ENCODE assay signal across 13 cellular contexts in the genomic region with DNA sequence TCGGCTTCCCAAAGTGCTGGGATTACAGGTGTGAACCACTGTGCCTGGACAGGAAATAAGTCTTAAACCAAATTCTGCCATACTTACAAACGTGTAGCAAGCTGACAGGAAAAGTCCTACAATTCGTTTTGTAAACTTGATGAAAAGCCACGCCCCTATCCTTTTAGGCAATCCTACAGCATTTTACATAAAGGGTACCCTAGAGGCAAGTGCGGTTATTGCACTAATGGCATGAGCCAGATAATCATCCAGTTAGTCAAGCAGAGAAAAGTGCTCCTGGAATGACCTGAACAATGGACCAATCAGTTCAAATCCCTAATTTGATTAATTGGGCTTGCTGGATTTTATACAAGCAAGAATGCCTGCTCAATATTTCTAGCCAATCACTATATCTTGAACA.
DNase-seq lines count a peak whose midpoint lies in the region; ATAC-seq and TF ChIP-seq lines count a peak whose summit lies in the region.
"Had no signal": no experiment of that assay in that cellular context is flagged by ENCODE, and none has a peak within 500 bp of the region (broad histone marks: within the 10 kb centered on the region; RNA-seq: fewer than 3 reads in every experiment).

No MANE protein-coding gene starts in this region.

- ATAC-seq in HG02938 (IDR thresholded peaks at IDR 0.05; ENCODE audit: unreplicated experiment) (peak; percentile 45), PC-3 (no peak; the same call in 1 of the 2 replicates)
- ATAC-seq: foreskin keratinocyte; stimulated activated effector memory CD8-positive, alpha-beta T cell treated with anti-CD3 and anti-CD28 coated beads, Interleukin-12 subunit alpha, Interleukin-12 subunit beta, amount 100 ng/mL, for 72 hours had no signal

- POLR2A ChIA-PET in PC-3 (lab: Charles Lee; ENCODE audit: unreplicated experiment), result no interaction called here
- POLR2A ChIA-PET in activated CD4-positive, alpha-beta memory T cell treated with anti-CD3 and anti-CD28 coated beads for 36 hours (lab: Charles Lee), result no interaction called here

- no peak overlapping the region for H3K9ac ChIP-seq in PC-3 (ENCODE audit: low read length)

- no peaks in the 10 kb centered on the region for H4K20me1 ChIP-seq in PC-3 (ENCODE audit: low read length)

- no peak overlapping the region for H3K4me2 ChIP-seq in PC-3 (ENCODE audit: low read length)

- no peaks in the 10 kb centered on the region for H3K4me1 Mint-ChIP-seq in activated CD4-positive, alpha-beta memory T cell treated with anti-CD3 and anti-CD28 coated beads for 36 hours (ENCODE audit: low read depth)
- H3K4me1 Mint-ChIP-seq: IgD-negative memory B cell; stimulated activated effector memory CD8-positive, alpha-beta T cell treated with anti-CD3 and anti-CD28 coated beads, Interleukin-12 subunit alpha, Interleukin-12 subunit beta, amount 100 ng/mL, for 72 hours had no signal

- intact Hi-C loops in PC-3 (cut with micrococcal nuclease), result no loop called here
- intact Hi-C loops in activated CD4-positive, alpha-beta memory T cell treated with anti-CD3 and anti-CD28 coated beads for 36 hours (cut with micrococcal nuclease), result no loop called here

- H3K36me3 Mint-ChIP-seq in activated CD4-positive, alpha-beta memory T cell treated with anti-CD3 and anti-CD28 coated beads for 36 hours, result no peaks in the 10 kb centered on the region
- H3K36me3 Mint-ChIP-seq: IgD-negative memory B cell; stimulated activated effector memory CD8-positive, alpha-beta T cell treated with anti-CD3 and anti-CD28 coated beads, Interleukin-12 subunit alpha, Interleukin-12 subunit beta, amount 100 ng/mL, for 72 hours had no signal

- DNase-seq in EH (ENCODE audit: low read depth) (peak; percentile 13), PC-3 (peak; percentile 59), fibroblast of villous mesenchyme (ENCODE audit: low read depth) (no peak), NCI-H2227 treated with DMSO at 0.1 percent for 48 hours (lab: John Stamatoyannopoulos, UW) (no peak), caudate nucleus (lab: John Stamatoyannopoulos, UW) (no peak)
- DNase-seq in activated CD4-positive, alpha-beta memory T cell treated with anti-CD3 and anti-CD28 coated beads for 36 hours, result no peak
- no peak for DNase-seq in effector CD4-positive, alpha-beta T cell
- DNase-seq: activated naive CD4-positive, alpha-beta T cell; colonic mucosa; foreskin keratinocyte had no signal

- H3K27me3 ChIP-seq in PC-3 (ENCODE audit: low read length), result peaks cover 59% of the 10 kb centered on the region
- H3K27me3 ChIP-seq: colonic mucosa, foreskin keratinocyte had no signal

- H3K9me3 Mint-ChIP-seq in activated CD4-positive, alpha-beta memory T cell treated with anti-CD3 and anti-CD28 coated beads for 36 hours, result peaks cover 4% of the 10 kb centered on the region
- H3K9me3 Mint-ChIP-seq: stimulated activated effector memory CD8-positive, alpha-beta T cell treated with anti-CD3 and anti-CD28 coated beads, Interleukin-12 subunit alpha, Interleukin-12 subunit beta, amount 100 ng/mL, for 72 hours had no signal

- no TSS peak for BruUV-seq in PC-3 (replicated peaks; lab: Mats Ljungman, UMichigan)

- peak; percentile 52 for TF ChIP-seq CTCF in PC-3 (conservative IDR thresholded peaks at IDR 0.05; ENCODE audit: low read depth, low read length)
- TF ChIP-seq CTCF in fibroblast of villous mesenchyme (IDR thresholded peaks at IDR 0.05; ENCODE audit: insufficient read depth, low read depth, low read length), result peak; percentile 33

- H3K36me3 ChIP-seq in PC-3 (ENCODE audit: low read depth, low read length), result no peaks in the 10 kb centered on the region
- H3K36me3 ChIP-seq: colonic mucosa had no signal

- no peaks in the 10 kb centered on the region for H3K9me3 ChIP-seq in PC-3 (ENCODE audit: low read length)
- H3K9me3 ChIP-seq: colonic mucosa had no signal

- no peak overlapping the region for H3K4me3 Mint-ChIP-seq in activated CD4-positive, alpha-beta memory T cell treated with anti-CD3 and anti-CD28 coated beads for 36 hours
- H3K4me3 Mint-ChIP-seq: IgD-negative memory B cell; stimulated activated effector memory CD8-positive, alpha-beta T cell treated with anti-CD3 and anti-CD28 coated beads, Interleukin-12 subunit alpha, Interleukin-12 subunit beta, amount 100 ng/mL, for 72 hours had no signal

- no peaks in the 10 kb centered on the region for H3K79me2 ChIP-seq in PC-3 (ENCODE audit: low read length)

- H3K4me1 ChIP-seq in PC-3 (ENCODE audit: insufficient read depth, low read length), result no peaks in the 10 kb centered on the region
- H3K4me1 ChIP-seq: colonic mucosa, foreskin keratinocyte had no signal

- CTCF ChIA-PET in PC-3 (lab: Charles Lee), result no interaction called here
- CTCF ChIA-PET in activated CD4-positive, alpha-beta memory T cell treated with anti-CD3 and anti-CD28 coated beads for 36 hours (lab: Charles Lee), result no interaction called here

- H3K4me3 ChIP-seq in PC-3 (ENCODE audit: low read length), result no peak overlapping the region
- H3K4me3 ChIP-seq in fibroblast of villous mesenchyme (ENCODE audit: low read depth, low read length), result no peak overlapping the region
- H3K4me3 ChIP-seq: colonic mucosa had no signal

- no peak overlapping the region for H2AFZ ChIP-seq in PC-3 (ENCODE audit: low read length)

- no peaks in the 10 kb centered on the region for H3F3A ChIP-seq in PC-3 (ENCODE audit: low read length, unreplicated experiment)

- H3K27me3 Mint-ChIP-seq in activated CD4-positive, alpha-beta memory T cell treated with anti-CD3 and anti-CD28 coated beads for 36 hours, result peaks cover 5% of the 10 kb centered on the region

- no peaks in the 10 kb centered on the region for H3K9me2 ChIP-seq in PC-3 (replicated peaks; ENCODE audit: low read length)

- no peak overlapping the region for H3K27ac ChIP-seq in PC-3 (ENCODE audit: low read length)
- H3K27ac ChIP-seq in caudate nucleus (ENCODE audit: low read depth, low read length), result no peak overlapping the region
- H3K27ac ChIP-seq: colonic mucosa, foreskin keratinocyte had no signal

- no peak overlapping the region for H3K27ac Mint-ChIP-seq in activated CD4-positive, alpha-beta memory T cell treated with anti-CD3 and anti-CD28 coated beads for 36 hours
- H3K27ac Mint-ChIP-seq: IgD-negative memory B cell; stimulated activated effector memory CD8-positive, alpha-beta T cell treated with anti-CD3 and anti-CD28 coated beads, Interleukin-12 subunit alpha, Interleukin-12 subunit beta, amount 100 ng/mL, for 72 hours had no signal

Comparison
In these comparisons a context has a peak if more than half of its experiments do, and no peak if none do; other contexts are left out.
1. DNase-seq: peak in EH (single experiment) and PC-3 (single experiment); none in fibroblast of villous mesenchyme (single experiment), activated CD4-positive, alpha-beta memory T cell treated with anti-CD3 and anti-CD28 coated beads for 36 hours (single experiment), NCI-H2227 treated with DMSO at 0.1 percent for 48 hours (single experiment), caudate nucleus (0 of 61) and effector CD4-positive, alpha-beta T cell (single experiment).